Comparison of ENCODE assay signal across 1 cellular context in the genomic region with DNA sequence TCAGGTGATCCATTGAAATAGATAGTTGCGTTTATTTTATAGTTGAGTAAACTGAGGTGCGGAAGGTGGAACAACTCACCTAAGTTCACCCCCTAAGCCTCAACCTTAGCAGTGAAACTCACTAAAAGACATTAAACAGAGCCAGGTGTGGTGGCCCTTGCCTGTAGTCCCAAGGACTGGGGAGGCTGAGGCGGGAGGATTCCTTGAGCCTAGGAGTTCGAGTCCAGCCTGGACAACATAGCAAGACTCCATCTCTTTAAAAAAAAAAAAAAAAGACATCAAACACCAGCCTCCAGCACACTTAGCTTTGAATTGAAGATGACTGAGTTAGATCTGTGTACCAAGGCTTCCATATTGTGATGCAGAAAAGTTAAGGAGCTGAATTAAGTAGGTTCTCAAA.
TF ChIP-seq lines count a peak whose summit lies in the region.

No MANE protein-coding gene starts in this region.

TF ChIP-seq in endothelial cell of umbilical vein, 7 proteins besides CTCF, POLR2A, EP300 and RAD21:
- TF ChIP-seq, protein P1, sequence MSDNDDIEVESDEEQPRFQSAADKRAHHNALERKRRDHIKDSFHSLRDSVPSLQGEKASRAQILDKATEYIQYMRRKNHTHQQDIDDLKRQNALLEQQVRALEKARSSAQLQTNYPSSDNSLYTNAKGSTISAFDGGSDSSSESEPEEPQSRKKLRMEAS (IDR thresholded peaks at IDR 0.05; ENCODE audit: insufficient read depth, insufficient read length) = no peak
- TF ChIP-seq JUN (IDR thresholded peaks at IDR 0.05; ENCODE audit: borderline replicate concordance, insufficient read depth, insufficient read length, low read depth) (no peak), MYC (IDR thresholded peaks at IDR 0.05; ENCODE audit: low read depth, low read length) (no peak)
